Comparison of ENCODE assay signal across 8 cellular contexts in the genomic region with DNA sequence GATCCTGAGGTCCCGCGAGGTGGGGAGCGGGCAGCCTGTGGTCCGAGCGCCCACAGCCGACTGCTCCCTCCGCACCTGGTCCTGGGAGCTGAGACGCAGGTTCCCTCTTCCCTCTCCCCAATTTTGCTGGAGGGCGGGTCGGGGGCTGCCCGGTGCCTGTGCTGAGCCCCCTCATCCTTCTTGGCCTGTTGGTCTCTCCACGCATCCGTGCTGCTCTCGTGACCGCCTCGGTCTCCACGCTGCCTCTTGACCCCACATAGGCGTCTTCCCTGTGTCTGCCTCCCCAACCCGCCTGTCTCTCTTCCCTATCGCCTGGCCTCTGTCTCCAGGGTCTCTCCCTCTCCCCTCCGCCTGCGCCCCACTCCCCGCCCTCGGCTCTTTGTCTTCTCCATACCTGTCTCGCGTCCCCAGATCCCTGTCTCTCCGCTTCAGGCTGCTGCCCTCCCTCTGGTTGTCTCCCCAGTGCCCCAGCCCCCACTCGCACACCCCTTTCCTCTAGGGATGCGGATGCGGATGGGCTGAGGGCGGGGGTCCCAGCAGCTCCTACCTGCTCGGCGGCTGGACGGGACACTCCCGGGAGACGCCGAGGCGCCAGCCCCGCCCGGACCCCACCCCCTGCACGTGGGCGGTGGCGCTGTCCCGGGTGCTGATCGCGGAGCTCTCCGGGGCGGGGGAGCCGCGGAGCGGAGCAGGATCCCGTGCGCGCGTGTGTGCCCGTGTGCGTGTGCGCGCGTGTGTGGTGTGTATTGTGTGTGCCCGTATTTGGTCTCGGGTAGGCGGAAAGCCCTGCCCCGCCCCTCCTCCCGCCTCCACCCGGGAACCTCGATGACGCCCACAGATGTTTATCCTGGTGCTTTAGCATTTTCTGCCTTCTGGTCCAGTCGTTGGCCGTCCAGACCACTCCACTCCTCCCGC. TPM values are rescaled to one million over a fixed set of nuclear protein-coding genes. Genes with fewer than 3 reads are reported as not detected.
DNase-seq lines count a peak whose midpoint lies in the region; ATAC-seq and TF ChIP-seq lines count a peak whose summit lies in the region.

A gene (minus strand): TSS at position 720 of the 915 bp plus-strand sequence. CDS start 1,248 bp downstream, outside the sequence.

- in situ Hi-C loops in gastrocnemius medialis (cut with MboI; ENCODE audit: low sequenced_read_pairs in 4 of 4), result no loop called here

- TF ChIP-seq CTCF in heart left ventricle (IDR thresholded peaks at IDR 0.05), result no peak
- TF ChIP-seq CTCF in gastrocnemius medialis (IDR thresholded peaks at IDR 0.05 in 4 of 5, conservative IDR thresholded peaks at IDR 0.05 in 1 of 5), result no peak

- H3K27me3 ChIP-seq in heart left ventricle, result peaks cover 30 to 90% (median 66%) of the 10 kb centered on the region in 9 donors
- H3K27me3 ChIP-seq in gastrocnemius medialis, result peaks cover 77% of the 10 kb centered on the region in 3 donors

- H3K9me3 ChIP-seq in heart left ventricle (no peaks in the 10 kb centered on the region), gastrocnemius medialis (no peaks in the 10 kb centered on the region)

- WGBS in heart left ventricle, 4 donors, result 1 to 3% (median 2%) methylated on average over 48 to 71 of the region's 71 CpGs

- TF ChIP-seq POLR2A in heart left ventricle (IDR thresholded peaks at IDR 0.05) (no peak), gastrocnemius medialis (IDR thresholded peaks at IDR 0.05) (no peak)

- H3K4me1 ChIP-seq in heart left ventricle (peaks cover 0 to 21% (median 13%) of the 10 kb centered on the region in 12 donors), gastrocnemius medialis (peaks cover 6 to 8% of the 10 kb centered on the region in 2 donors)

- no peaks in the 10 kb centered on the region for H3K36me3 ChIP-seq in heart left ventricle
- H3K36me3 ChIP-seq in gastrocnemius medialis, result no peaks in the 10 kb centered on the region

- no peaks in the 10 kb centered on the region for H3K9me3 Mint-ChIP-seq in activated naive CD4-positive, alpha-beta T cell treated with anti-CD3 and anti-CD28 coated beads for 36 hours

- peak within 1 kb of the TSS; percentile 58 for H3K4me3 Mint-ChIP-seq in activated naive CD4-positive, alpha-beta T cell treated with anti-CD3 and anti-CD28 coated beads for 36 hours

- H3K27me3 Mint-ChIP-seq in activated naive CD4-positive, alpha-beta T cell treated with anti-CD3 and anti-CD28 coated beads for 36 hours (ENCODE audit: low read depth), result peaks cover 65% of the 10 kb centered on the region

- H3K4me3 ChIP-seq in heart left ventricle (peak within 1 kb of the TSS in 10 of 12 donors; percentile 1 to 53 (median 38)), gastrocnemius medialis (peak within 1 kb of the TSS; percentile 13 to 44 (median 41))

- H3K27ac ChIP-seq in heart left ventricle (no peak within 1 kb of the TSS), gastrocnemius medialis (no peak within 1 kb of the TSS)

- intact Hi-C loops in Right ventricle myocardium superior (cut with DNase I) (no loop called here), cardiac septum (cut with DNase I) (no loop called here), heart left ventricle (cut with DNase I) (no loop called here), gastrocnemius medialis (cut with DNase I; ENCODE audit: low total_unique reads) (no loop called here)
- intact Hi-C loops in activated naive CD4-positive, alpha-beta T cell treated with anti-CD3 and anti-CD28 coated beads for 36 hours (cut with micrococcal nuclease), result loop anchor here (2.0 kb wide), 2 partner anchors 37 to 79 kb away; a partner anchor contains a TSS

- H3K4me1 Mint-ChIP-seq in activated naive CD4-positive, alpha-beta T cell treated with anti-CD3 and anti-CD28 coated beads for 36 hours (ENCODE audit: low read depth), result peaks cover 14% of the 10 kb centered on the region

- H3K27ac Mint-ChIP-seq in activated naive CD4-positive, alpha-beta T cell treated with anti-CD3 and anti-CD28 coated beads for 36 hours, result no peak within 1 kb of the TSS

- H3K36me3 Mint-ChIP-seq in activated naive CD4-positive, alpha-beta T cell treated with anti-CD3 and anti-CD28 coated beads for 36 hours (ENCODE audit: low read depth), result no peaks in the 10 kb centered on the region

- CTCF ChIA-PET in activated naive CD4-positive, alpha-beta T cell treated with anti-CD3 and anti-CD28 coated beads for 36 hours (lab: Charles Lee), result no interaction called here

- no peak for DNase-seq in Right ventricle myocardium superior
- DNase-seq in cardiac septum (ENCODE audit: low spot score), result no peak
- DNase-seq in RKO (ENCODE audit: low spot score), result peak; percentile 39
- peak; percentile 69 for DNase-seq in activated naive CD4-positive, alpha-beta T cell treated with anti-CD3 and anti-CD28 coated beads for 36 hours
- DNase-seq in heart left ventricle, result peak in 3 of 5 donors; percentile 36 to 73 (median 43)
- no peak for DNase-seq in gastrocnemius medialis
- DNase-seq in NCI-H2107 (lab: John Stamatoyannopoulos, UW), result no peak

- ATAC-seq in Right ventricle myocardium superior (ENCODE audit: poor library complexity) (peak; percentile 87), heart left ventricle (peak; percentile 72 to 93 (median 87)), gastrocnemius medialis (no peak), GM18861 (IDR thresholded peaks at IDR 0.05; ENCODE audit: unreplicated experiment) (no peak)

RNA-seq across cellular contexts. Expression of the gene that starts here (rescaled TPM):
- total RNA-seq in Right ventricle myocardium superior (not detected), cardiac septum (0.30 TPM), heart left ventricle (under 1 TPM in 1 of 9 donors, not detected in 8; 0.15 TPM), gastrocnemius medialis (not detected)
- not detected for total RNA-seq in activated naive CD4-positive, alpha-beta T cell treated with anti-CD3 and anti-CD28 coated beads for 36 hours
- not detected for polyA plus RNA-seq in heart left ventricle

Comparison
In these comparisons a context has a peak if more than half of its experiments do, and no peak if none do; other contexts are left out.
1. Peak in ATAC-seq in Right ventricle myocardium superior; RNA of the gene not detected or under 1 TPM.
2. Peak in DNase-seq in activated naive CD4-positive, alpha-beta T cell treated with anti-CD3 and anti-CD28 coated beads for 36 hours; RNA of the gene not detected or under 1 TPM.
3. Peak in DNase-seq, ATAC-seq and H3K4me3 ChIP-seq in heart left ventricle; RNA of the gene not detected or under 1 TPM.